ENCODE assay signal across 7 cellular contexts in genomic region chr18:36463516-36463915, GRCh38.
DNase-seq lines count a peak whose midpoint lies in the region; ATAC-seq and TF ChIP-seq lines count a peak whose summit lies in the region.
"Not testable (repeated sequence)": the region's sequence is repeated elsewhere in the genome, so short reads cannot be mapped to it uniquely, and the experiment has no call there.

No MANE protein-coding gene starts in this region.

- WGBS in heart right ventricle, 2 donors: 71 to 83% methylated on average over 5 of the region's 5 CpGs

- peaks cover 47% of the 10 kb centered on the region for H3F3A ChIP-seq in neural progenitor cell (ENCODE audit: low read depth)

- not testable (repeated sequence) for H3K4me1 Mint-ChIP-seq in T-helper 17 cell; central memory CD8-positive, alpha-beta T cell; immature natural killer cell
- H3K4me1 Mint-ChIP-seq in neural progenitor cell: peaks cover 48% of the 10 kb centered on the region

- DNase-seq in DMS53 (lab: John Stamatoyannopoulos, UW) (peak; percentile 27), NCI-H69 (lab: John Stamatoyannopoulos, UW) (peak; percentile 48), immature natural killer cell (peak in 1 of 3 donors; percentile 11)
- DNase-seq in T-helper 17 cell; central memory CD8-positive, alpha-beta T cell (ENCODE audit: low spot score in 2 of 2); heart right ventricle; neural progenitor cell (ENCODE audit: low spot score): not testable (repeated sequence)

- not testable (repeated sequence) for H3K9me3 Mint-ChIP-seq in central memory CD8-positive, alpha-beta T cell; immature natural killer cell; neural progenitor cell

- H3K27ac ChIP-seq in heart right ventricle: peak overlapping the region in 9 of 10 donors; percentile 26 to 97 (median 77)
- peak overlapping the region; percentile 24 for H3K27ac ChIP-seq in neural progenitor cell

- not testable (repeated sequence) for TF ChIP-seq CTCF in heart right ventricle (IDR thresholded peaks at IDR 0.05); neural progenitor cell (IDR thresholded peaks at IDR 0.05)

- not testable (repeated sequence) for ATAC-seq in T-helper 17 cell; central memory CD8-positive, alpha-beta T cell (replicated peaks; ENCODE audit: extremely low read depth, poor library complexity, severe bottlenecking); heart right ventricle

- not testable (repeated sequence) for H3K27ac Mint-ChIP-seq in T-helper 17 cell, neural progenitor cell
- H3K27ac Mint-ChIP-seq in central memory CD8-positive, alpha-beta T cell (ENCODE audit: low read depth): peak overlapping the region; percentile 39
- peak overlapping the region in 5 of 6 donors; percentile 27 to 97 (median 79) for H3K27ac Mint-ChIP-seq in immature natural killer cell

- not testable (repeated sequence) for H3K27me3 Mint-ChIP-seq in T-helper 17 cell; central memory CD8-positive, alpha-beta T cell
- H3K27me3 Mint-ChIP-seq in immature natural killer cell (ENCODE audit: low read depth in 3 of 3) (peaks cover 13 to 36% (median 17%) of the 10 kb centered on the region in 3 donors), neural progenitor cell (ENCODE audit: insufficient read depth, low read depth) (peaks cover 11% of the 10 kb centered on the region)

- H3K4me1 ChIP-seq in heart right ventricle (peaks cover 0 to 69% (median 42%) of the 10 kb centered on the region in 9 donors), neural progenitor cell (peaks cover 55% of the 10 kb centered on the region)

- intact Hi-C loops in heart right ventricle (cut with DNase I): loop anchor here in 5 of 10 donors (5.0 to 10.0 kb wide), 8 partner anchors 61 to 169 kb away; partner anchors contain the start of gene FHOD3 (in 3 of the 5)

- H3K4me3 Mint-ChIP-seq in T-helper 17 cell (peak overlapping the region; percentile 71), immature natural killer cell (peak overlapping the region in 3 of 5 donors; percentile 25 to 87 (median 36))
- not testable (repeated sequence) for H3K4me3 Mint-ChIP-seq in central memory CD8-positive, alpha-beta T cell; neural progenitor cell

- not testable (repeated sequence) for H3K9me3 ChIP-seq in T-helper 17 cell (ENCODE audit: control insufficient read depth, low read length, poor library complexity, severe bottlenecking); heart right ventricle; neural progenitor cell (ENCODE audit: low read depth)

- not testable (repeated sequence) for H3K27me3 ChIP-seq in heart right ventricle, neural progenitor cell

- not testable (repeated sequence) for H3K9ac ChIP-seq in neural progenitor cell

- not testable (repeated sequence) for H3K36me3 Mint-ChIP-seq in T-helper 17 cell (ENCODE audit: low read depth); central memory CD8-positive, alpha-beta T cell (ENCODE audit: insufficient read depth); immature natural killer cell; neural progenitor cell

- peaks cover 42% of the 10 kb centered on the region for H4K20me1 ChIP-seq in neural progenitor cell (ENCODE audit: low read depth)

- not testable (repeated sequence) for H2AFZ ChIP-seq in neural progenitor cell (replicated peaks)

- H3K4me2 ChIP-seq in neural progenitor cell: not testable (repeated sequence)

- not testable (repeated sequence) for H3K36me3 ChIP-seq in heart right ventricle, neural progenitor cell

- not testable (repeated sequence) for H3K4me3 ChIP-seq in heart right ventricle, neural progenitor cell

- H3K79me2 ChIP-seq in neural progenitor cell (ENCODE audit: low read depth): peaks cover 93% of the 10 kb centered on the region
